29 cellular contexts compared by ENCODE assay signal in genomic region chr1:162992945-162993344, GRCh38.
"Had no signal": no experiment of that assay in that cellular context is flagged by ENCODE, and none has a peak within 500 bp of the region (broad histone marks: within the 10 kb centered on the region; RNA-seq: fewer than 3 reads in every experiment).

No MANE protein-coding gene starts in this region.

- H2AFZ ChIP-seq: neural progenitor cell had no signal

- H3K36me3 ChIP-seq: left lung, lower lobe of right lung, neural progenitor cell, neutrophil, ovary, spleen, tibial nerve, uterus had no signal

- H3K9me3 ChIP-seq: left lung, lower lobe of right lung, neutrophil, ovary, spleen, tibial nerve, uterus had no signal

- H3K27ac Mint-ChIP-seq: mesothelial cell of epicardium; naive B cell; natural killer cell; nephron progenitor cell; neural progenitor cell; progenitor cell of endocrine pancreas; stimulated activated effector memory CD8-positive, alpha-beta T cell treated with anti-CD3 and anti-CD28 coated beads, Interleukin-12 subunit alpha, Interleukin-12 subunit beta, amount 100 ng/mL, for 72 hours; stimulated activated naive CD8-positive, alpha-beta T cell treated with anti-CD3 and anti-CD28 coated beads, Interleukin-15, Interleukin-2, amounts not matched to agents 100 ng/mL and 50 ng/mL, for 24 hours; type B pancreatic cell had no signal

- H3K9ac ChIP-seq: neural progenitor cell had no signal

- H3K27ac ChIP-seq: left lung, lower lobe of right lung, neural progenitor cell, neutrophil, ovary, skin epidermis, spleen, tibial nerve, uterus had no signal

- H3K4me2 ChIP-seq: neural progenitor cell had no signal

- H3K9me3 Mint-ChIP-seq: mesothelial cell of epicardium; natural killer cell; nephron progenitor cell; neural progenitor cell; stimulated activated naive CD8-positive, alpha-beta T cell treated with anti-CD3 and anti-CD28 coated beads, Interleukin-15, Interleukin-2, amounts not matched to agents 100 ng/mL and 50 ng/mL, for 24 hours; type B pancreatic cell had no signal

- H3K27me3 Mint-ChIP-seq: progenitor cell of endocrine pancreas, type B pancreatic cell had no signal

- H3K36me3 Mint-ChIP-seq: mesothelial cell of epicardium; naive B cell; natural killer cell; neural progenitor cell; stimulated activated effector memory CD8-positive, alpha-beta T cell treated with anti-CD3 and anti-CD28 coated beads, Interleukin-12 subunit alpha, Interleukin-12 subunit beta, amount 100 ng/mL, for 72 hours; type B pancreatic cell had no signal

- H3K4me3 Mint-ChIP-seq: mesothelial cell of epicardium; naive B cell; natural killer cell; nephron progenitor cell; neural progenitor cell; stimulated activated effector memory CD8-positive, alpha-beta T cell treated with anti-CD3 and anti-CD28 coated beads, Interleukin-12 subunit alpha, Interleukin-12 subunit beta, amount 100 ng/mL, for 72 hours; stimulated activated naive CD8-positive, alpha-beta T cell treated with anti-CD3 and anti-CD28 coated beads, Interleukin-15, Interleukin-2, amounts not matched to agents 100 ng/mL and 50 ng/mL, for 24 hours; type B pancreatic cell had no signal

- H3K27me3 ChIP-seq: neural progenitor cell, neutrophil, ovary, tibial nerve, uterus had no signal

- ATAC-seq: left cardiac atrium; left lung; lower lobe of right lung; natural killer cell; right cardiac atrium; sciatic nerve; stimulated activated effector memory CD8-positive, alpha-beta T cell treated with anti-CD3 and anti-CD28 coated beads, Interleukin-12 subunit alpha, Interleukin-12 subunit beta, amount 100 ng/mL, for 72 hours had no signal

- H3K4me1 Mint-ChIP-seq: naive B cell; natural killer cell; nephron progenitor cell; neural progenitor cell; stimulated activated effector memory CD8-positive, alpha-beta T cell treated with anti-CD3 and anti-CD28 coated beads, Interleukin-12 subunit alpha, Interleukin-12 subunit beta, amount 100 ng/mL, for 72 hours had no signal

- H3K4me1 ChIP-seq: left lung, lower lobe of right lung, neural progenitor cell, spleen, tibial nerve, uterus had no signal

- DNase-seq: hippocampal formation; kidney glomerular epithelial cell; left cardiac atrium; left lung; lower lobe of right lung; mammary epithelial cell; mesendoderm; naive B cell; natural killer cell; nephron progenitor cell; occipital lobe; ovary; retina; right cardiac atrium; spleen; stimulated activated CD4-positive, alpha-beta T cell treated with anti-CD3 and anti-CD28 coated beads, Interleukin-4, amount 100 ng/mL, for 24 hours; stimulated activated naive CD4-positive, alpha-beta T cell; substantia nigra; uterus had no signal

- H3K4me3 ChIP-seq: left lung, lower lobe of right lung, neural progenitor cell, ovary, skin epidermis, spleen, tibial nerve, uterus had no signal
